Comparison of ENCODE assay signal across 20 cellular contexts in genomic region chr2:19812166-19812565, GRCh38.
DNase-seq lines count a peak whose midpoint lies in the region; ATAC-seq and TF ChIP-seq lines count a peak whose summit lies in the region.
"Had no signal": no experiment of that assay in that cellular context is flagged by ENCODE, and none has a peak within 500 bp of the region (broad histone marks: within the 10 kb centered on the region; RNA-seq: fewer than 3 reads in every experiment).

No MANE protein-coding gene starts in this region.

- H3K27me3 ChIP-seq in lung (ENCODE audit: control insufficient read depth, insufficient read depth) (no peaks in the 10 kb centered on the region), aorta (ENCODE audit: control insufficient read depth in 1 of 2, insufficient read depth in 2 of 2, low read length in 1 of 2) (no peaks in the 10 kb centered on the region), ovary (no peaks in the 10 kb centered on the region)
- H3K27me3 ChIP-seq: stomach had no signal

- intact Hi-C loops in aorta (cut with DNase I): no loop called here
- intact Hi-C loops in ovary (cut with DNase I): no loop called here

- H3K27ac Mint-ChIP-seq in stimulated activated naive CD8-positive, alpha-beta T cell treated with anti-CD3 and anti-CD28 coated beads, Interleukin-15, amount 100 ng/mL, for 72 hours: no peak overlapping the region
- H3K27ac Mint-ChIP-seq in chondrocyte (ENCODE audit: unreplicated experiment): peak overlapping the region; percentile 88
- H3K27ac Mint-ChIP-seq: activated T-helper 2 cell treated with anti-CD3 and anti-CD28 coated beads, Interferon-gamma antibody, Interleukin-2, Interleukin-4, amounts not matched to agents 10 μg/mL and 5 μg/mL and 100 μg/mL, durations not matched to agents 14 hours and 24 hours and 36 hours; immature natural killer cell; naive thymus-derived CD4-positive, alpha-beta T cell; T-cell had no signal

- peaks cover 10% of the 10 kb centered on the region for H3K27me3 Mint-ChIP-seq in stimulated activated naive CD8-positive, alpha-beta T cell treated with anti-CD3 and anti-CD28 coated beads, Interleukin-15, amount 100 ng/mL, for 72 hours
- H3K27me3 Mint-ChIP-seq in chondrocyte (ENCODE audit: low read depth): no peaks in the 10 kb centered on the region

- ATAC-seq in stimulated activated naive CD8-positive, alpha-beta T cell treated with anti-CD3 and anti-CD28 coated beads, Interleukin-15, Interleukin-2, amounts not matched to agents 100 U/mL and 50 U/mL, for 24 hours: peak; percentile 33
- ATAC-seq in stimulated activated naive CD8-positive, alpha-beta T cell treated with anti-CD3 and anti-CD28 coated beads, Interleukin-15, amount 100 ng/mL, for 72 hours: no peak
- ATAC-seq in lung (ENCODE audit: insufficient read depth, low FRiP score) (no peak), aorta (ENCODE audit: low FRiP score) (peak; percentile 74), GM18517 (IDR thresholded peaks at IDR 0.05; ENCODE audit: unreplicated experiment) (no peak)
- ATAC-seq: naive thymus-derived CD4-positive, alpha-beta T cell; T-cell had no signal

- 62 to 78% methylated on average over 5 of the region's 5 CpGs for WGBS in lung, 2 donors
- WGBS in aorta, 2 donors: 5 to 7% methylated on average over 5 of the region's 5 CpGs
- 14 to 24% (median 22%) methylated on average over 5 of the region's 5 CpGs for WGBS in ovary, 3 donors

- no peak overlapping the region for H3K4me3 ChIP-seq in lung
- no peak overlapping the region for H3K4me3 ChIP-seq in aorta (ENCODE audit: low read length in 2 of 2)
- H3K4me3 ChIP-seq in ovary: no peak overlapping the region
- H3K4me3 ChIP-seq: HAP-1, stomach had no signal

- no peak overlapping the region for H3K4me3 Mint-ChIP-seq in stimulated activated naive CD8-positive, alpha-beta T cell treated with anti-CD3 and anti-CD28 coated beads, Interleukin-15, amount 100 ng/mL, for 72 hours
- H3K4me3 Mint-ChIP-seq in chondrocyte (ENCODE audit: unreplicated experiment): no peak overlapping the region
- H3K4me3 Mint-ChIP-seq: CD4-positive, CD25-positive, alpha-beta regulatory T cell; immature natural killer cell; naive thymus-derived CD4-positive, alpha-beta T cell; T-cell had no signal

- peaks cover 3% of the 10 kb centered on the region for H3K36me3 Mint-ChIP-seq in chondrocyte (ENCODE audit: low read depth)
- H3K36me3 Mint-ChIP-seq: CD4-positive, CD25-positive, alpha-beta regulatory T cell; immature natural killer cell; naive thymus-derived CD4-positive, alpha-beta T cell; T-cell had no signal

- H3K36me3 ChIP-seq in lung (ENCODE audit: control insufficient read depth in 2 of 2, insufficient read depth in 2 of 2, low read length in 2 of 2) (no peaks in the 10 kb centered on the region), aorta (ENCODE audit: control insufficient read depth in 1 of 2, insufficient read depth in 2 of 2, low read length in 1 of 2) (no peaks in the 10 kb centered on the region), ovary (no peaks in the 10 kb centered on the region)
- H3K36me3 ChIP-seq: HAP-1, stomach had no signal

- H3K4me1 Mint-ChIP-seq in stimulated activated naive CD8-positive, alpha-beta T cell treated with anti-CD3 and anti-CD28 coated beads, Interleukin-15, amount 100 ng/mL, for 72 hours: no peaks in the 10 kb centered on the region
- H3K4me1 Mint-ChIP-seq in chondrocyte (ENCODE audit: low read depth): peaks cover 67% of the 10 kb centered on the region
- H3K4me1 Mint-ChIP-seq: CD4-positive, CD25-positive, alpha-beta regulatory T cell; immature natural killer cell; T-cell had no signal

- no peaks in the 10 kb centered on the region for H3K4me1 ChIP-seq in lung (ENCODE audit: control insufficient read depth in 2 of 2, insufficient read depth in 2 of 2, low read length in 2 of 2)
- H3K4me1 ChIP-seq in aorta (ENCODE audit: control insufficient read depth in 1 of 2, insufficient read depth in 2 of 2, low read length in 2 of 2): peaks cover 0 to 3% of the 10 kb centered on the region in 2 donors
- no peaks in the 10 kb centered on the region for H3K4me1 ChIP-seq in ovary (ENCODE audit: insufficient read depth)
- H3K4me1 ChIP-seq: HAP-1 had no signal

- H3K27ac ChIP-seq in lung (ENCODE audit: low read depth in 1 of 2, low read length in 1 of 2): no peak overlapping the region
- peak overlapping the region in 1 of 2 donors; percentile 67 for H3K27ac ChIP-seq in aorta (ENCODE audit: low read depth in 1 of 2, low read length in 2 of 2)
- no peak overlapping the region for H3K27ac ChIP-seq in ovary
- H3K27ac ChIP-seq: stomach had no signal

- H3K9me3 Mint-ChIP-seq in stimulated activated naive CD8-positive, alpha-beta T cell treated with anti-CD3 and anti-CD28 coated beads, Interleukin-15, amount 100 ng/mL, for 72 hours: no peaks in the 10 kb centered on the region
- H3K9me3 Mint-ChIP-seq in chondrocyte (ENCODE audit: low read depth): no peaks in the 10 kb centered on the region
- H3K9me3 Mint-ChIP-seq: activated T-helper 2 cell treated with anti-CD3 and anti-CD28 coated beads, Interferon-gamma antibody, Interleukin-2, Interleukin-4, amounts not matched to agents 10 μg/mL and 5 μg/mL and 100 μg/mL, durations not matched to agents 14 hours and 24 hours and 36 hours; T-cell had no signal

- TF ChIP-seq EP300 in ovary (IDR thresholded peaks at IDR 0.05): no peak

- no peak for TF ChIP-seq POLR2A in ovary (IDR thresholded peaks at IDR 0.05)

- TF ChIP-seq CTCF in chondrocyte (IDR thresholded peaks at IDR 0.05) (peak; percentile 54), lung (IDR thresholded peaks at IDR 0.05; ENCODE audit: control extremely low read depth, extremely low read depth) (no peak), ovary (IDR thresholded peaks at IDR 0.05) (no peak)

- H3K9me3 ChIP-seq in lung (ENCODE audit: control insufficient read depth in 2 of 2, insufficient read depth in 1 of 2, low read length in 1 of 2) (peaks cover 0 to 2% of the 10 kb centered on the region in 2 donors), aorta (ENCODE audit: control insufficient read depth, low read length) (no peaks in the 10 kb centered on the region), ovary (no peaks in the 10 kb centered on the region)
- H3K9me3 ChIP-seq: HAP-1, stomach had no signal

- DNase-seq in stimulated activated naive CD8-positive, alpha-beta T cell treated with anti-CD3 and anti-CD28 coated beads, Interleukin-15, Interleukin-2, amounts not matched to agents 100 U/mL and 50 U/mL, for 24 hours: no peak
- DNase-seq in stimulated activated naive CD8-positive, alpha-beta T cell treated with anti-CD3 and anti-CD28 coated beads, Interleukin-15, amount 100 ng/mL, for 72 hours: no peak
- no peak for DNase-seq in chondrocyte (ENCODE audit: low spot score)
- peak; percentile 24 for DNase-seq in lung (ENCODE audit: low spot score)
- DNase-seq in aorta: peak; percentile 84 to 86
- no peak for DNase-seq in HUDEP-2 (lab: John Stamatoyannopoulos, UW; ENCODE audit: unreplicated experiment in 76 of 76)
- DNase-seq in ovary: no peak
- DNase-seq: CD4-positive, CD25-positive, alpha-beta regulatory T cell; DMS53; immature natural killer cell; KG1; mammary epithelial cell; naive thymus-derived CD4-positive, alpha-beta T cell; NCI-H1092 treated with DMSO at 0.1 percent for 48 hours; NCI-H226; stomach; T-cell had no signal

Comparison
In these comparisons a context has a peak if more than half of its experiments do, and no peak if none do; other contexts are left out.
1. ATAC-seq: peak in stimulated activated naive CD8-positive, alpha-beta T cell treated with anti-CD3 and anti-CD28 coated beads, Interleukin-15, Interleukin-2, amounts not matched to agents 100 U/mL and 50 U/mL, for 24 hours (single experiment) and aorta (single experiment); none in stimulated activated naive CD8-positive, alpha-beta T cell treated with anti-CD3 and anti-CD28 coated beads, Interleukin-15, amount 100 ng/mL, for 72 hours (single experiment), lung (single experiment) and GM18517 (single experiment).
2. DNase-seq: peak in lung (single experiment) and aorta (2 of 2); none in stimulated activated naive CD8-positive, alpha-beta T cell treated with anti-CD3 and anti-CD28 coated beads, Interleukin-15, Interleukin-2, amounts not matched to agents 100 U/mL and 50 U/mL, for 24 hours (single experiment), stimulated activated naive CD8-positive, alpha-beta T cell treated with anti-CD3 and anti-CD28 coated beads, Interleukin-15, amount 100 ng/mL, for 72 hours (0 of 2), chondrocyte (single experiment), HUDEP-2 (0 of 76) and ovary (0 of 5).